Comparison of ENCODE assay signal across 8 cellular contexts in the genomic region with DNA sequence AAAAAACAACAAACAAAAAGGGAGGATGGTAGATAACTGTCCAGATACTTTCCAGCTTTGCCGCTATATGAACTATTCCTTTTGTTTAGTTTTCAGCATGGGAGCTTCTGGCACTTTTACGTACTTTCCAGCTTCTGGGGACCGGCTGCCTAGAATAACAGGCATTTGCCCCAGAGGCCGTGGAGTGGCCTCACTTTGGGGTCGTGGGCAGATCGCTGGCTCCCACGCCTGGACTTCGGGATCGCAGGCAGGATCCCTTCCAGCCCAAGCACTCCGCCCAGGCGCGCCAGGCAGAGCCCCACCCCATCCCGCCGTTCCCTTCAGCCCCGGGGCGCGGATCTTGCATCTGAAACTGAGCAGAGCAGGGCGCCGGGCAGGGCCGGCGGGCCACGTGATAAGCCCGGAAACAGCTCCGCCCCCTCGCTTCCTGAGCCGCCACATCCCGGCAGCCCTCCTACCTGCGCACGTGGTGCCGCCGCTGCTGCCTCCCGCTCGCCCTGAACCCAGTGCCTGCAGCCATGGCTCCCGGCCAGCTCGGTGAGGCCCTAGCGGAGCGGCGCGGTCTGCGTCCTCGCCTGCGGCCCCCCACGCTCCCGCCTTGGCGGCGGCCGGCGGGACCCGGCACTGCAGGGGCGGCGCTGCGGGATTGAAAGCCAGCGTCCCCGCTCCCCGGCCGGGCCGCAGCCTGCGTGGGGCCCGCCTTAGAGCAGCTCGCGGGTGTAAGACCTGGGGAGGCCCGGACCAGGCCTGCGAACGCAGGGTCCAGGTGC. TPM values are rescaled to one million over a fixed set of nuclear protein-coding genes. Genes with fewer than 3 reads are reported as not detected.
DNase-seq lines count a peak whose midpoint lies in the region; ATAC-seq and TF ChIP-seq lines count a peak whose summit lies in the region.

TSS of gene ATIC (plus strand) at position 435 of the 770 bp plus-strand sequence. CDS start at position 519, 84 bp downstream.

- peak; percentile 24; the same call in 1 of the 2 replicates for TF ChIP-seq RAD21 in SK-N-SH (IDR thresholded peaks at IDR 0.05; ENCODE audit: low read length)

- peaks cover 30% of the 10 kb centered on the region for H3K36me3 Mint-ChIP-seq in activated naive CD4-positive, alpha-beta T cell treated with anti-CD3 and anti-CD28 coated beads, Interleukin-2, amount 50 U/mL, for 24 hours

- peaks cover 7 to 23% of the 10 kb centered on the region in 2 experiments for H3K36me3 ChIP-seq in SK-N-SH (replicated peaks in 1 of 2; ENCODE audit: control insufficient read depth in 1 of 2, insufficient read depth in 2 of 2, low read length in 1 of 2)

- H3K4me2 ChIP-seq in SK-N-SH = peak within 1 kb of the TSS; percentile 93

- peak in 1 of 2 experiments; percentile 57; a peak in 1 of 4 replicates for TF ChIP-seq EP300 in SK-N-SH (IDR thresholded peaks at IDR 0.05; ENCODE audit: borderline replicate concordance in 1 of 2, low read depth in 1 of 2, low read length in 1 of 2)

- peak within 1 kb of the TSS; percentile 96 for H3K4me3 Mint-ChIP-seq in activated naive CD4-positive, alpha-beta T cell treated with anti-CD3 and anti-CD28 coated beads, Interleukin-2, amount 50 U/mL, for 24 hours

- peak; percentile 16 for TF ChIP-seq CTCF in SK-N-SH (IDR thresholded peaks at IDR 0.05)

- no peaks in the 10 kb centered on the region for H3K27me3 Mint-ChIP-seq in activated naive CD4-positive, alpha-beta T cell treated with anti-CD3 and anti-CD28 coated beads, Interleukin-2, amount 50 U/mL, for 24 hours

- H3K4me1 Mint-ChIP-seq in activated naive CD4-positive, alpha-beta T cell treated with anti-CD3 and anti-CD28 coated beads, Interleukin-2, amount 50 U/mL, for 24 hours = peaks cover 37% of the 10 kb centered on the region

- peaks cover 19% of the 10 kb centered on the region for H3F3A ChIP-seq in SK-N-SH (replicated peaks; ENCODE audit: insufficient read depth)

- WGBS in SK-N-SH (ENCODE audit: low lambda C conversion rate) = 1% methylated on average over 30 of the region's 64 CpGs

- peak within 1 kb of the TSS; percentile 97 for H3K27ac Mint-ChIP-seq in activated naive CD4-positive, alpha-beta T cell treated with anti-CD3 and anti-CD28 coated beads, Interleukin-2, amount 50 U/mL, for 24 hours

- POLR2A ChIA-PET in SK-N-SH (lab: Yijun Ruan, JAX) = interaction anchor here (0.6 to 0.9 kb wide), 5 partner anchors 20 to 647 kb away, joined by 3 to 6 read pairs (median 3); partner anchors contain the start of gene BARD1

- no peaks in the 10 kb centered on the region for H4K20me1 ChIP-seq in SK-N-SH (ENCODE audit: insufficient read depth)

- H3K9me3 Mint-ChIP-seq in activated naive CD4-positive, alpha-beta T cell treated with anti-CD3 and anti-CD28 coated beads, Interleukin-2, amount 50 U/mL, for 24 hours = no peaks in the 10 kb centered on the region

- H3K79me2 ChIP-seq in SK-N-SH (ENCODE audit: insufficient read depth) = peaks cover 52% of the 10 kb centered on the region

- H3K9me2 ChIP-seq in SK-N-SH = no peaks in the 10 kb centered on the region

- DNase-seq in GM04504 (ENCODE audit: low read depth) (peak; percentile 87), NCI-H1048 (lab: John Stamatoyannopoulos, UW) (peak; percentile 94), SK-N-SH (peak; percentile 96), globus pallidus (ENCODE audit: low spot score) (peak; percentile 92), occipital lobe (lab: John Stamatoyannopoulos, UW) (peak; percentile 91)

- peaks cover 10 to 13% of the 10 kb centered on the region in 2 experiments; a peak in 3 of 4 replicates for H3K4me1 ChIP-seq in SK-N-SH (ENCODE audit: control insufficient read depth in 1 of 2, insufficient read depth in 2 of 2, low read depth in 1 of 2, low read length in 1 of 2)

- peak within 1 kb of the TSS; percentile 100 for H2AFZ ChIP-seq in SK-N-SH (ENCODE audit: low read depth)

- H3K9ac ChIP-seq in SK-N-SH = peak within 1 kb of the TSS; percentile 88

- CTCF ChIA-PET in SK-N-SH (lab: Yijun Ruan, JAX) = interaction anchor here (0.5 to 1.4 kb wide), 5 partner anchors 9 to 620 kb away, joined by 3 read pairs; no protein-coding TSS in a partner anchor

- peak within 1 kb of the TSS; percentile 85 to 93 for H3K27ac ChIP-seq in SK-N-SH (ENCODE audit: low read depth in 2 of 2, low read length in 1 of 2)
- peak within 1 kb of the TSS; percentile 73 for H3K27ac ChIP-seq in temporal lobe (ENCODE audit: low read depth, low read length)

- peak; percentile 98 for ATAC-seq in HG02571 (IDR thresholded peaks at IDR 0.05; ENCODE audit: unreplicated experiment)

- no peaks in the 10 kb centered on the region for H3K27me3 ChIP-seq in SK-N-SH (ENCODE audit: insufficient read depth)

- no peaks in the 10 kb centered on the region for H3K9me3 ChIP-seq in SK-N-SH

- peak within 1 kb of the TSS; percentile 65 to 94 for H3K4me3 ChIP-seq in SK-N-SH (ENCODE audit: low read depth in 2 of 2, low read length in 1 of 2)

TF ChIP-seq in SK-N-SH, 30 proteins besides CTCF, POLR2A, EP300 and RAD21 (continues in another document):
- TF ChIP-seq SMC3 (IDR thresholded peaks at IDR 0.05; ENCODE audit: low read depth, low read length) = 0 out of 2 replicates have a peak, but pooled peaks have one; percentile 1
- TF ChIP-seq EZH2phosphoT487 (IDR thresholded peaks at IDR 0.05; ENCODE audit: borderline replicate concordance, low read depth) = no peak
- no peak for TF ChIP-seq MEF2A (IDR thresholded peaks at IDR 0.05; ENCODE audit: borderline replicate concordance, low read depth)
- TF ChIP-seq GATA2 (CRISPR knock-in tag; IDR thresholded peaks at IDR 0.05) = peak; percentile 57
- TF ChIP-seq POLR2AphosphoS5 (IDR thresholded peaks at IDR 0.05; ENCODE audit: low read depth, low read length) = peak; percentile 76
- TF ChIP-seq FOXM1 (IDR thresholded peaks at IDR 0.05; ENCODE audit: low read depth) = no peak
- no peak for TF ChIP-seq ZBTB33 (IDR thresholded peaks at IDR 0.05; ENCODE audit: borderline replicate concordance, low read depth)
- no peak for TF ChIP-seq RXRA (IDR thresholded peaks at IDR 0.05; ENCODE audit: borderline replicate concordance, low read depth)
- TF ChIP-seq JUND (IDR thresholded peaks at IDR 0.05) = no peak
- peak; percentile 78 for TF ChIP-seq USF2 (IDR thresholded peaks at IDR 0.05; ENCODE audit: borderline replicate concordance, low read depth, low read length)
- no peak for TF ChIP-seq RFX5 (IDR thresholded peaks at IDR 0.05; ENCODE audit: low read length)
- no peak for TF ChIP-seq FOSL2 (IDR thresholded peaks at IDR 0.05; ENCODE audit: borderline replicate concordance, low read depth)
- peak; percentile 84 for TF ChIP-seq CHD2 (IDR thresholded peaks at IDR 0.05; ENCODE audit: low read length, partially characterized antibody)
- TF ChIP-seq, protein P1, sequence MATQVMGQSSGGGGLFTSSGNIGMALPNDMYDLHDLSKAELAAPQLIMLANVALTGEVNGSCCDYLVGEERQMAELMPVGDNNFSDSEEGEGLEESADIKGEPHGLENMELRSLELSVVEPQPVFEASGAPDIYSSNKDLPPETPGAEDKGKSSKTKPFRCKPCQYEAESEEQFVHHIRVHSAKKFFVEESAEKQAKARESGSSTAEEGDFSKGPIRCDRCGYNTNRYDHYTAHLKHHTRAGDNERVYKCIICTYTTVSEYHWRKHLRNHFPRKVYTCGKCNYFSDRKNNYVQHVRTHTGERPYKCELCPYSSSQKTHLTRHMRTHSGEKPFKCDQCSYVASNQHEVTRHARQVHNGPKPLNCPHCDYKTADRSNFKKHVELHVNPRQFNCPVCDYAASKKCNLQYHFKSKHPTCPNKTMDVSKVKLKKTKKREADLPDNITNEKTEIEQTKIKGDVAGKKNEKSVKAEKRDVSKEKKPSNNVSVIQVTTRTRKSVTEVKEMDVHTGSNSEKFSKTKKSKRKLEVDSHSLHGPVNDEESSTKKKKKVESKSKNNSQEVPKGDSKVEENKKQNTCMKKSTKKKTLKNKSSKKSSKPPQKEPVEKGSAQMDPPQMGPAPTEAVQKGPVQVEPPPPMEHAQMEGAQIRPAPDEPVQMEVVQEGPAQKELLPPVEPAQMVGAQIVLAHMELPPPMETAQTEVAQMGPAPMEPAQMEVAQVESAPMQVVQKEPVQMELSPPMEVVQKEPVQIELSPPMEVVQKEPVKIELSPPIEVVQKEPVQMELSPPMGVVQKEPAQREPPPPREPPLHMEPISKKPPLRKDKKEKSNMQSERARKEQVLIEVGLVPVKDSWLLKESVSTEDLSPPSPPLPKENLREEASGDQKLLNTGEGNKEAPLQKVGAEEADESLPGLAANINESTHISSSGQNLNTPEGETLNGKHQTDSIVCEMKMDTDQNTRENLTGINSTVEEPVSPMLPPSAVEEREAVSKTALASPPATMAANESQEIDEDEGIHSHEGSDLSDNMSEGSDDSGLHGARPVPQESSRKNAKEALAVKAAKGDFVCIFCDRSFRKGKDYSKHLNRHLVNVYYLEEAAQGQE (IDR thresholded peaks at IDR 0.05; ENCODE audit: low read depth, low read length) = peak; percentile 13; the same call in 1 of the 2 replicates
- TF ChIP-seq SIN3A (IDR thresholded peaks at IDR 0.05; ENCODE audit: borderline replicate concordance, low read depth, low read length) = peak; percentile 97
- TF ChIP-seq TCF12 (IDR thresholded peaks at IDR 0.05) = peak; percentile 31; the same call in 1 of the 2 replicates

RNA-seq across cellular contexts. Expression of gene ATIC, which starts in this region (rescaled TPM):
- polyA plus RNA-seq in SK-N-SH (2012; rRNA removed) = 108 and 128 TPM in 2 replicates
- 122 and 133 TPM in 2 replicates for polyA plus RNA-seq in SK-N-SH (2012; cell fraction: cytosol; rRNA removed)
- 126 and 149 TPM in 2 replicates for polyA plus RNA-seq in SK-N-SH (2012; cell fraction: nucleus; rRNA removed)
- 18.6 TPM for total RNA-seq in occipital lobe
- 21.6 TPM for total RNA-seq in temporal lobe

Comparison
In these comparisons a context has a peak if more than half of its experiments do, and no peak if none do; other contexts are left out.
1. Peak in every context shown above with its lines: DNase-seq, ATAC-seq, H3K4me3 ChIP-seq and H3K27ac ChIP-seq.